ENCODE assay signal across 10 cellular contexts in genomic region chr13:57627663-57628062, GRCh38. TPM values are rescaled to one million over a fixed set of nuclear protein-coding genes. Genes with fewer than 3 reads are reported as not detected.
DNase-seq lines count a peak whose midpoint lies in the region; ATAC-seq and TF ChIP-seq lines count a peak whose summit lies in the region.
"Had no signal": no experiment of that assay in that cellular context is flagged by ENCODE, and none has a peak within 500 bp of the region (broad histone marks: within the 10 kb centered on the region; RNA-seq: fewer than 3 reads in every experiment).

No MANE protein-coding gene starts in this region.

- no peaks in the 10 kb centered on the region for H3K9me3 Mint-ChIP-seq in type B pancreatic cell
- no peaks in the 10 kb centered on the region for H3K9me3 Mint-ChIP-seq in activated CD4-positive, alpha-beta T cell treated with anti-CD3 and anti-CD28 coated beads, Interleukin-2, amount 10 ng/mL, durations not matched to agents 7 days and 5 days

- peak; percentile 15 for DNase-seq in ELR (ENCODE audit: low read depth)
- DNase-seq in fibroblast of pulmonary artery (ENCODE audit: low read depth): peak; percentile 51
- no peak for DNase-seq in type B pancreatic cell (ENCODE audit: extremely low spot score, unreplicated experiment)
- no peak for DNase-seq in activated CD4-positive, alpha-beta T cell treated with anti-CD3 and anti-CD28 coated beads, Interleukin-2, amount 10 ng/mL, durations not matched to agents 7 days and 5 days
- no peak for DNase-seq in posterior cingulate gyrus
- DNase-seq in HK-2 (ENCODE audit: unreplicated experiment): no peak

- H3K27me3 ChIP-seq in OCI-LY3 (ENCODE audit: low read depth, low read length): no peaks in the 10 kb centered on the region
- H3K27me3 ChIP-seq: SJCRH30 had no signal

- POLR2A ChIA-PET in activated CD4-positive, alpha-beta T cell treated with anti-CD3 and anti-CD28 coated beads, Interleukin-2, amount 10 ng/mL, durations not matched to agents 7 days and 5 days (lab: Charles Lee): no interaction called here

- peaks cover 21% of the 10 kb centered on the region for H3K4me1 Mint-ChIP-seq in type B pancreatic cell (ENCODE audit: unreplicated experiment)
- H3K4me1 Mint-ChIP-seq in activated CD4-positive, alpha-beta T cell treated with anti-CD3 and anti-CD28 coated beads, Interleukin-2, amount 10 ng/mL, durations not matched to agents 7 days and 5 days: peaks cover 19% of the 10 kb centered on the region

- H3K27ac ChIP-seq in OCI-LY3 (ENCODE audit: low read length): no peak overlapping the region
- H3K27ac ChIP-seq: SJCRH30 had no signal

- H3K27me3 Mint-ChIP-seq in type B pancreatic cell: peaks cover 48% of the 10 kb centered on the region
- peaks cover 44% of the 10 kb centered on the region for H3K27me3 Mint-ChIP-seq in activated CD4-positive, alpha-beta T cell treated with anti-CD3 and anti-CD28 coated beads, Interleukin-2, amount 10 ng/mL, durations not matched to agents 7 days and 5 days

- H3K27ac Mint-ChIP-seq in type B pancreatic cell: no peak overlapping the region
- no peak overlapping the region for H3K27ac Mint-ChIP-seq in activated CD4-positive, alpha-beta T cell treated with anti-CD3 and anti-CD28 coated beads, Interleukin-2, amount 10 ng/mL, durations not matched to agents 7 days and 5 days
- H3K27ac Mint-ChIP-seq: memory B cell had no signal

- no peaks in the 10 kb centered on the region for H3K36me3 Mint-ChIP-seq in type B pancreatic cell
- H3K36me3 Mint-ChIP-seq in activated CD4-positive, alpha-beta T cell treated with anti-CD3 and anti-CD28 coated beads, Interleukin-2, amount 10 ng/mL, durations not matched to agents 7 days and 5 days (ENCODE audit: low read depth): peaks cover 3% of the 10 kb centered on the region
- H3K36me3 Mint-ChIP-seq: memory B cell had no signal

- no peak overlapping the region for H3K9ac ChIP-seq in OCI-LY3 (ENCODE audit: low read length)

- H3K36me3 ChIP-seq in OCI-LY3 (replicated peaks; ENCODE audit: low read depth, low read length): no peaks in the 10 kb centered on the region
- H3K36me3 ChIP-seq: SJCRH30 had no signal

- peak overlapping the region; percentile 60; the same call in 1 of the 2 replicates for H2AFZ ChIP-seq in OCI-LY3 (ENCODE audit: low read depth, low read length)

- H3K4me3 ChIP-seq in OCI-LY3 (ENCODE audit: low read length) (no peak overlapping the region), fibroblast of pulmonary artery (replicated peaks; ENCODE audit: low read depth, low read length) (no peak overlapping the region)
- H3K4me3 ChIP-seq: SJCRH30 had no signal

- H3K9me3 ChIP-seq in OCI-LY3 (ENCODE audit: insufficient read depth, low read length): peaks cover 9% of the 10 kb centered on the region
- H3K9me3 ChIP-seq: SJCRH30 had no signal

- ATAC-seq in HG02763 (IDR thresholded peaks at IDR 0.05; ENCODE audit: unreplicated experiment): peak; percentile 43

- peaks cover 9% of the 10 kb centered on the region for H3K4me1 ChIP-seq in OCI-LY3 (ENCODE audit: low read length)
- H3K4me1 ChIP-seq: SJCRH30 had no signal

- intact Hi-C loops in posterior cingulate gyrus (cut with DNase I): loop anchor here (1.0 kb wide), 1 partner anchor 231 kb away; no protein-coding TSS in a partner anchor

- no peaks in the 10 kb centered on the region for H3K79me2 ChIP-seq in OCI-LY3 (ENCODE audit: low read length)

- TF ChIP-seq CTCF in OCI-LY3 (IDR thresholded peaks at IDR 0.05; ENCODE audit: low read depth, low read length) (peak; percentile 81), fibroblast of pulmonary artery (IDR thresholded peaks at IDR 0.05; ENCODE audit: low read length, missing control alignments) (peak; percentile 66), type B pancreatic cell (conservative IDR thresholded peaks at IDR 0.05) (peak; percentile 91)

- no peak overlapping the region for H3K4me3 Mint-ChIP-seq in type B pancreatic cell
- no peak overlapping the region for H3K4me3 Mint-ChIP-seq in activated CD4-positive, alpha-beta T cell treated with anti-CD3 and anti-CD28 coated beads, Interleukin-2, amount 10 ng/mL, durations not matched to agents 7 days and 5 days
- H3K4me3 Mint-ChIP-seq: memory B cell had no signal

- no peaks in the 10 kb centered on the region for H4K20me1 ChIP-seq in OCI-LY3 (ENCODE audit: insufficient read depth, low read length)

- no peak overlapping the region for H3K4me2 ChIP-seq in OCI-LY3 (ENCODE audit: low read length)

- CTCF ChIA-PET in activated CD4-positive, alpha-beta T cell treated with anti-CD3 and anti-CD28 coated beads, Interleukin-2, amount 10 ng/mL, durations not matched to agents 7 days and 5 days (lab: Charles Lee): no interaction called here

RNA-seq across cellular contexts. Expression of gene PCDH17, which starts 3.9 kb away (rescaled TPM):
- total RNA-seq in type B pancreatic cell (ENCODE audit: low replicate concordance): 12.1 and 16.6 TPM in 2 replicates
- not detected for total RNA-seq in activated CD4-positive, alpha-beta T cell treated with anti-CD3 and anti-CD28 coated beads, Interleukin-2, amount 10 ng/mL, durations not matched to agents 7 days and 5 days

Comparison
In these comparisons a context has a peak if more than half of its experiments do, and no peak if none do; other contexts are left out.
1. DNase-seq: peak in ELR (single experiment) and fibroblast of pulmonary artery (single experiment); none in type B pancreatic cell (single experiment), activated CD4-positive, alpha-beta T cell treated with anti-CD3 and anti-CD28 coated beads, Interleukin-2, amount 10 ng/mL, durations not matched to agents 7 days and 5 days (single experiment), posterior cingulate gyrus (0 of 10) and HK-2 (single experiment).
2. RNA of gene PCDH17, which starts 3.9 kb away (total RNA-seq): 12.1 to 16.6 TPM in type B pancreatic cell; not detected in activated CD4-positive, alpha-beta T cell treated with anti-CD3 and anti-CD28 coated beads, Interleukin-2, amount 10 ng/mL, durations not matched to agents 7 days and 5 days; every median in the first group is over 10 times any median in the second.
3. Peak in every context shown above with its lines, with median percentiles within 50 percentile points of each other: CTCF ChIP-seq.